In genomic region chr14:102772781-102773570, GRCh38 we compare ENCODE assay signal across 1 cellular context.
A peak's percentile ranks its signal among the peaks of the same experiment; 100 is the strongest.
TF ChIP-seq lines count a peak whose summit lies in the region.

No MANE protein-coding gene starts in this region.

TF ChIP-seq in HepG2, 621 proteins besides CTCF, POLR2A, EP300 and RAD21 (continues in another document):
- TF ChIP-seq RXRB (CRISPR knock-in tag; IDR thresholded peaks at IDR 0.05; ENCODE audit: borderline replicate concordance) (peak; percentile 31; the same call in 1 of the 2 replicates), ZNF616 (CRISPR knock-in tag; IDR thresholded peaks at IDR 0.05; ENCODE audit: low read depth) (no peak), GFI1 (CRISPR knock-in tag; IDR thresholded peaks at IDR 0.05; ENCODE audit: borderline replicate concordance) (no peak), ONECUT2 (CRISPR knock-in tag; IDR thresholded peaks at IDR 0.05) (no peak), SAP130 (CRISPR knock-in tag; IDR thresholded peaks at IDR 0.05; ENCODE audit: low read depth) (peak; percentile 37; the same call in 1 of the 2 replicates), PATZ1 (CRISPR knock-in tag; IDR thresholded peaks at IDR 0.05) (peak; percentile 48; the same call in 1 of the 2 replicates), E2F2 (CRISPR knock-in tag; IDR thresholded peaks at IDR 0.05; ENCODE audit: borderline replicate concordance) (no peak), SMC3 (IDR thresholded peaks at IDR 0.05; ENCODE audit: low read length) (peak; percentile 45; the same call in 1 of the 2 replicates), ZFP82 (CRISPR knock-in tag; IDR thresholded peaks at IDR 0.05; ENCODE audit: borderline replicate concordance) (no peak), IRF1 (CRISPR knock-in tag; IDR thresholded peaks at IDR 0.05; ENCODE audit: low read depth) (no peak), FOXO1 (CRISPR knock-in tag; IDR thresholded peaks at IDR 0.05) (peak; percentile 88), ARID5B (CRISPR knock-in tag; IDR thresholded peaks at IDR 0.05) (0 out of 2 replicates have a peak, but pooled peaks have one; percentile 18), ZUFSP (CRISPR knock-in tag; IDR thresholded peaks at IDR 0.05; ENCODE audit: borderline replicate concordance) (no peak), FUBP1 (CRISPR knock-in tag; IDR thresholded peaks at IDR 0.05; ENCODE audit: borderline replicate concordance) (no peak), KAT8 (CRISPR knock-in tag; IDR thresholded peaks at IDR 0.05) (no peak), SRY (CRISPR knock-in tag; IDR thresholded peaks at IDR 0.05) (no peak), ZNF12 (CRISPR knock-in tag; IDR thresholded peaks at IDR 0.05) (no peak), ZNF674 (CRISPR knock-in tag; IDR thresholded peaks at IDR 0.05; ENCODE audit: low read depth) (no peak), IRF2 (CRISPR knock-in tag; IDR thresholded peaks at IDR 0.05) (no peak), ARNT (IDR thresholded peaks at IDR 0.05) (no peak), ZNF883 (CRISPR knock-in tag; IDR thresholded peaks at IDR 0.05; ENCODE audit: not compliant biosample characterization) (no peak), CHD4 (IDR thresholded peaks at IDR 0.05; ENCODE audit: borderline replicate concordance, low read length) (no peak), ATM (IDR thresholded peaks at IDR 0.05; ENCODE audit: borderline replicate concordance) (no peak), ZNF430 (CRISPR knock-in tag; IDR thresholded peaks at IDR 0.05) (no peak), SALL1 (CRISPR knock-in tag; IDR thresholded peaks at IDR 0.05) (peak; percentile 63; the same call in 1 of the 2 replicates), ZNF549 (CRISPR knock-in tag; IDR thresholded peaks at IDR 0.05) (no peak), LCORL (IDR thresholded peaks at IDR 0.05) (no peak), LCORL (CRISPR knock-in tag; IDR thresholded peaks at IDR 0.05) (peak; percentile 42; the same call in 1 of the 2 replicates), MXD3 (CRISPR knock-in tag; IDR thresholded peaks at IDR 0.05) (no peak), FOXA1 (IDR thresholded peaks at IDR 0.05) (no peak), FOXA1 (CRISPR knock-in tag; IDR thresholded peaks at IDR 0.05) (peak; percentile 52), ZNF274 (CRISPR knock-in tag; IDR thresholded peaks at IDR 0.05) (no peak), TBX2 (CRISPR knock-in tag; IDR thresholded peaks at IDR 0.05; ENCODE audit: borderline replicate concordance) (no peak), SUZ12 (IDR thresholded peaks at IDR 0.05; ENCODE audit: low read depth, low read length) (no peak), PRMT3 (CRISPR knock-in tag; IDR thresholded peaks at IDR 0.05; ENCODE audit: borderline replicate concordance, low read depth) (no peak), YY1 (IDR thresholded peaks at IDR 0.05; ENCODE audit: insufficient read depth, insufficient replicate concordance, low read depth, low read length) (no peak), ATF7 (IDR thresholded peaks at IDR 0.05) (no peak), ATF7 (CRISPR knock-in tag; IDR thresholded peaks at IDR 0.05) (no peak), ZMYM2 (CRISPR knock-in tag; IDR thresholded peaks at IDR 0.05) (no peak), SMAD9 (CRISPR knock-in tag; IDR thresholded peaks at IDR 0.05) (no peak), ATAD3A (CRISPR knock-in tag; IDR thresholded peaks at IDR 0.05) (no peak), SNRNP70 (IDR thresholded peaks at IDR 0.05; ENCODE audit: low read depth, low read length) (no peak), XRCC5 (optimal IDR thresholded peaks at IDR 0.05; ENCODE audit: low read length) (no peak), ZNF333 (CRISPR knock-in tag; IDR thresholded peaks at IDR 0.05; ENCODE audit: borderline replicate concordance) (no peak), ZNF510 (CRISPR knock-in tag; IDR thresholded peaks at IDR 0.05; ENCODE audit: low read depth) (no peak), SOX13 (IDR thresholded peaks at IDR 0.05) (no peak), SOX13 (CRISPR knock-in tag; conservative IDR thresholded peaks at IDR 0.05 in 1 of 2, IDR thresholded peaks at IDR 0.05 in 1 of 2) (0 out of 4 replicates have a peak, but pooled peaks of 1 of the 2 experiments have one; percentile 11), ZNF264 (CRISPR knock-in tag; IDR thresholded peaks at IDR 0.05) (no peak), SP140L (CRISPR knock-in tag; IDR thresholded peaks at IDR 0.05; ENCODE audit: borderline replicate concordance) (no peak), JUND (CRISPR knock-in tag; IDR thresholded peaks at IDR 0.05) (no peak), RFXANK (CRISPR knock-in tag; IDR thresholded peaks at IDR 0.05) (no peak), GZF1 (CRISPR knock-in tag; IDR thresholded peaks at IDR 0.05) (no peak), AGO2 (optimal IDR thresholded peaks at IDR 0.05; ENCODE audit: low read depth, low read length) (no peak), ZMAT5 (CRISPR knock-in tag; IDR thresholded peaks at IDR 0.05; ENCODE audit: borderline replicate concordance, low read depth) (no peak), PCBP2 (optimal IDR thresholded peaks at IDR 0.05; ENCODE audit: low read depth, low read length, poor library complexity, severe bottlenecking) (no peak), HHEX (CRISPR knock-in tag; IDR thresholded peaks at IDR 0.05) (no peak), ZNF816 (CRISPR knock-in tag; IDR thresholded peaks at IDR 0.05; ENCODE audit: borderline replicate concordance) (no peak), STAG1 (CRISPR knock-in tag; IDR thresholded peaks at IDR 0.05) (peak; percentile 70), RFX5 (IDR thresholded peaks at IDR 0.05; ENCODE audit: low read depth, low read length) (no peak), ZBTB33 (CRISPR knock-in tag; IDR thresholded peaks at IDR 0.05) (peak; percentile 75), ZNF790 (CRISPR knock-in tag; IDR thresholded peaks at IDR 0.05; ENCODE audit: borderline replicate concordance) (no peak), ZNF3 (CRISPR knock-in tag; IDR thresholded peaks at IDR 0.05) (no peak), ZBTB26 (CRISPR knock-in tag; IDR thresholded peaks at IDR 0.05; ENCODE audit: borderline replicate concordance) (no peak)
